7 cellular contexts compared by ENCODE assay signal in the genomic region with DNA sequence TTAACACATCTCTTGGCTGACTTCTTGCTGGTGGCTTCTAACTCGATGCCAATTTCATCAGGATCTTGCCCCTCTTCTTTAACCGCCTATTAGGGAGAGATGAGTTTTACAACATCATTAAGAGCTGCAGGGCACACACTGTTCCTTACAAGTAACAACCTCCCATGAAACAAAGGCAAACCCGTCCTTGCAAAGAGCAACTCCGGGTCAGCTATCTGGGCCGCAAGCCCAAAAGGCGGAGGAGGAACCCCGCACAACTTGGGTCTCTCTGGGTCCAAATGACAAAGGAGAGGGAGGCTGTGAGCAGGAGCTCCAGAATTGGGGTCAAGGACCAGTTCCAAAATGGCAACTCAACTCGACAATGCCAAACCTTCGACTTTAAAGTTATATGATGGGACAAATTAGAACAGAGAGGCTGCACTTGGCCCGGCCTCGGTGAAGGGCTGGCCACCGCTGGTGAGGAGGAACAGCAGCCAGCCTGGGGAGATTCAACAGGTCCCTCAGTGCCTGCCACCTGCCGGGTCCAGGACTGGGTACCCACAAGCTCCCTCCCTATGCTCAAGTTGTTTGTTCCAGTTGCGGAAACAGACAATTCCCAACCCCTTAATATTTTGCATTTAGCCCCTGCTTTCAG. TPM values are rescaled to one million over a fixed set of nuclear protein-coding genes. Genes with fewer than 3 reads are reported as not detected.
DNase-seq lines count a peak whose midpoint lies in the region; ATAC-seq and TF ChIP-seq lines count a peak whose summit lies in the region.

No MANE protein-coding gene starts in this region.

- H3K9me3 ChIP-seq in HUES48 (ENCODE audit: control insufficient read depth, insufficient read depth, low read length), result no peaks in the 10 kb centered on the region

- H3K36me3 ChIP-seq in HUES48 (ENCODE audit: control insufficient read depth, insufficient read depth, low read length), result peaks cover 60% of the 10 kb centered on the region

- H3K27me3 Mint-ChIP-seq in activated naive CD8-positive, alpha-beta T cell treated with anti-CD3 and anti-CD28 coated beads, Interleukin-2, amount 10 ng/mL, durations not matched to agents 7 days and 5 days, result no peaks in the 10 kb centered on the region
- H3K27me3 Mint-ChIP-seq in immature natural killer cell (ENCODE audit: low read depth in 3 of 3), result peaks cover 14 to 20% (median 15%) of the 10 kb centered on the region in 3 donors
- H3K27me3 Mint-ChIP-seq in stimulated activated naive CD8-positive, alpha-beta T cell treated with anti-CD3 and anti-CD28 coated beads, Interleukin-15, amount 100 ng/mL, for 72 hours, result no peaks in the 10 kb centered on the region

- H3K4me3 Mint-ChIP-seq in activated naive CD8-positive, alpha-beta T cell treated with anti-CD3 and anti-CD28 coated beads, Interleukin-2, amount 10 ng/mL, durations not matched to agents 7 days and 5 days, result peak overlapping the region; percentile 99
- peak overlapping the region; percentile 99 to 100 (median 100) for H3K4me3 Mint-ChIP-seq in immature natural killer cell
- peak overlapping the region; percentile 99 to 100 for H3K4me3 Mint-ChIP-seq in stimulated activated naive CD8-positive, alpha-beta T cell treated with anti-CD3 and anti-CD28 coated beads, Interleukin-15, amount 100 ng/mL, for 72 hours

- peak overlapping the region; percentile 45; the same call in 1 of the 2 replicates for H3K9ac ChIP-seq in HUES48 (ENCODE audit: low read depth, low read length)

- H3K27me3 ChIP-seq in HUES48 (ENCODE audit: control insufficient read depth, insufficient read depth, low read length), result no peaks in the 10 kb centered on the region

- TF ChIP-seq CTCF in GM10248 (IDR thresholded peaks at IDR 0.05; ENCODE audit: control extremely low read depth, extremely low read depth, low read depth, missing control alignments), result no peak

- H3K9me3 Mint-ChIP-seq in activated naive CD8-positive, alpha-beta T cell treated with anti-CD3 and anti-CD28 coated beads, Interleukin-2, amount 10 ng/mL, durations not matched to agents 7 days and 5 days, result no peaks in the 10 kb centered on the region
- H3K9me3 Mint-ChIP-seq in immature natural killer cell, result no peaks in the 10 kb centered on the region
- H3K9me3 Mint-ChIP-seq in stimulated activated naive CD8-positive, alpha-beta T cell treated with anti-CD3 and anti-CD28 coated beads, Interleukin-15, amount 100 ng/mL, for 72 hours, result no peaks in the 10 kb centered on the region

- peak overlapping the region; percentile 83 for H3K4me3 ChIP-seq in HUES48 (ENCODE audit: low read depth, low read length)

- peaks cover 18% of the 10 kb centered on the region for H3K36me3 Mint-ChIP-seq in activated naive CD8-positive, alpha-beta T cell treated with anti-CD3 and anti-CD28 coated beads, Interleukin-2, amount 10 ng/mL, durations not matched to agents 7 days and 5 days
- H3K36me3 Mint-ChIP-seq in immature natural killer cell, result peaks cover 6 to 28% (median 15%) of the 10 kb centered on the region in 3 donors

- no peak for ATAC-seq in activated naive CD8-positive, alpha-beta T cell treated with anti-CD3 and anti-CD28 coated beads, Interleukin-2, amount 10 ng/mL, durations not matched to agents 7 days and 5 days (ENCODE audit: low read depth)
- ATAC-seq in stimulated activated naive CD8-positive, alpha-beta T cell treated with anti-CD3 and anti-CD28 coated beads, Interleukin-15, amount 100 ng/mL, for 72 hours, result no peak

- no peak for DNase-seq in activated naive CD8-positive, alpha-beta T cell treated with anti-CD3 and anti-CD28 coated beads, Interleukin-2, amount 10 ng/mL, durations not matched to agents 7 days and 5 days
- DNase-seq in immature natural killer cell (no peak), GM10248 (ENCODE audit: extremely low spot score) (no peak), KG1 (lab: John Stamatoyannopoulos, UW) (no peak), NCI-H1092 (lab: John Stamatoyannopoulos, UW) (no peak)
- DNase-seq in stimulated activated naive CD8-positive, alpha-beta T cell treated with anti-CD3 and anti-CD28 coated beads, Interleukin-15, amount 100 ng/mL, for 72 hours, result no peak

- H3K27ac ChIP-seq in HUES48 (ENCODE audit: low read depth, low read length), result no peak overlapping the region

- peaks cover 40% of the 10 kb centered on the region for H3K4me1 Mint-ChIP-seq in activated naive CD8-positive, alpha-beta T cell treated with anti-CD3 and anti-CD28 coated beads, Interleukin-2, amount 10 ng/mL, durations not matched to agents 7 days and 5 days
- H3K4me1 Mint-ChIP-seq in immature natural killer cell, result peaks cover 73 to 84% of the 10 kb centered on the region in 2 donors
- peaks cover 71% of the 10 kb centered on the region for H3K4me1 Mint-ChIP-seq in stimulated activated naive CD8-positive, alpha-beta T cell treated with anti-CD3 and anti-CD28 coated beads, Interleukin-15, amount 100 ng/mL, for 72 hours

- H3K27ac Mint-ChIP-seq in activated naive CD8-positive, alpha-beta T cell treated with anti-CD3 and anti-CD28 coated beads, Interleukin-2, amount 10 ng/mL, durations not matched to agents 7 days and 5 days, result peak overlapping the region; percentile 97
- H3K27ac Mint-ChIP-seq in immature natural killer cell, result peak overlapping the region; percentile 87 to 99 (median 94)
- peak overlapping the region; percentile 99 to 100 for H3K27ac Mint-ChIP-seq in stimulated activated naive CD8-positive, alpha-beta T cell treated with anti-CD3 and anti-CD28 coated beads, Interleukin-15, amount 100 ng/mL, for 72 hours

- CTCF ChIA-PET in GM10248 (lab: Yijun Ruan, JAX), result interaction anchor here (0.9 to 3.6 kb wide), 5 partner anchors 9 to 68 kb away, joined by 3 to 13 read pairs (median 5); partner anchors contain the start of gene RPL36

- POLR2A ChIA-PET in activated naive CD8-positive, alpha-beta T cell treated with anti-CD3 and anti-CD28 coated beads, Interleukin-2, amount 10 ng/mL, durations not matched to agents 7 days and 5 days (lab: Charles Lee), result interaction anchor here (1.6 to 3.7 kb wide), 5 partner anchors 55 to 206 kb away, joined by 3 to 29 read pairs (median 18); partner anchors contain the start of genes CATSPERD, LONP1 and RPL36
- POLR2A ChIA-PET in GM10248 (lab: Yijun Ruan, JAX), result interaction anchor here (0.6 to 1.6 kb wide), 4 partner anchors 16 to 69 kb away, joined by 3 to 11 read pairs (median 6); partner anchors contain the start of gene RPL36

- H3K4me1 ChIP-seq in HUES48 (ENCODE audit: control insufficient read depth, insufficient read depth, low read length), result peaks cover 19% of the 10 kb centered on the region

RNA-seq across cellular contexts. Expression of gene SAFB2, which starts 1.1 kb away (rescaled TPM):
- total RNA-seq in activated naive CD8-positive, alpha-beta T cell treated with anti-CD3 and anti-CD28 coated beads, Interleukin-2, amount 10 ng/mL, durations not matched to agents 7 days and 5 days, result 100 to 1,000 TPM; 131 to 140 TPM
- 10 to 100 TPM; 12.8 to 43.4 (median 19.6) TPM for polyA plus RNA-seq in immature natural killer cell

RNA-seq across cellular contexts. Expression of gene SAFB, which starts 1.5 kb away (rescaled TPM):
- 100 to 1,000 TPM; 144 to 147 TPM for total RNA-seq in activated naive CD8-positive, alpha-beta T cell treated with anti-CD3 and anti-CD28 coated beads, Interleukin-2, amount 10 ng/mL, durations not matched to agents 7 days and 5 days
- 100 to 1,000 TPM in 1 of 3 donors, 10 to 100 TPM in 1, 1 to 10 TPM in 1; 6.4 to 103 (median 29.6) TPM for polyA plus RNA-seq in immature natural killer cell

RNA-seq across cellular contexts. Expression of gene TINCR, which starts 53.7 kb away (rescaled TPM):
- total RNA-seq in activated naive CD8-positive, alpha-beta T cell treated with anti-CD3 and anti-CD28 coated beads, Interleukin-2, amount 10 ng/mL, durations not matched to agents 7 days and 5 days, result under 1 TPM; 0.99 to 1.00 TPM
- under 1 TPM in 1 of 3 donors, not detected in 2; 0.06 TPM for polyA plus RNA-seq in immature natural killer cell

RNA-seq across cellular contexts. Expression of gene MICOS13, which starts 58.9 kb away (rescaled TPM):
- 10 to 100 TPM; 42.6 to 44.1 TPM for total RNA-seq in activated naive CD8-positive, alpha-beta T cell treated with anti-CD3 and anti-CD28 coated beads, Interleukin-2, amount 10 ng/mL, durations not matched to agents 7 days and 5 days
- 100 to 1,000 TPM in 1 of 3 donors, 10 to 100 TPM in 2; 85.1 to 134 (median 98.2) TPM for polyA plus RNA-seq in immature natural killer cell

RNA-seq across cellular contexts. Expression of gene HSD11B1L, which starts 59.4 kb away (rescaled TPM):
- total RNA-seq in activated naive CD8-positive, alpha-beta T cell treated with anti-CD3 and anti-CD28 coated beads, Interleukin-2, amount 10 ng/mL, durations not matched to agents 7 days and 5 days, result 1 to 10 TPM; 2.2 to 4.1 TPM
- polyA plus RNA-seq in immature natural killer cell, result 1 to 10 TPM; 2.0 to 3.1 (median 2.5) TPM
